ENCODE assay signal across 19 cellular contexts in genomic region chr3:62095756-62096155, GRCh38.
DNase-seq lines count a peak whose midpoint lies in the region; ATAC-seq and TF ChIP-seq lines count a peak whose summit lies in the region.
"Had no signal": no experiment of that assay in that cellular context is flagged by ENCODE, and none has a peak within 500 bp of the region (broad histone marks: within the 10 kb centered on the region; RNA-seq: fewer than 3 reads in every experiment).

No MANE protein-coding gene starts in this region.

- peaks cover 10% of the 10 kb centered on the region for H3K4me1 Mint-ChIP-seq in glutamatergic neuron (ENCODE audit: low read depth, unreplicated experiment)
- H3K4me1 Mint-ChIP-seq: B cell had no signal

- H3K27ac ChIP-seq in heart right ventricle (peak overlapping the region in 8 of 10 donors; percentile 2 to 84 (median 50)), tibial artery (peak overlapping the region; percentile 64 to 79)
- H3K27ac ChIP-seq: Peyer's patch had no signal

- DNase-seq in heart right ventricle (no peak), cardiac septum (ENCODE audit: low spot score) (no peak), RPMI7951 (ENCODE audit: low read depth) (peak; percentile 26), glutamatergic neuron (no peak), tibial artery (no peak), head of caudate nucleus (no peak), DMS53 (lab: John Stamatoyannopoulos, UW) (no peak)
- DNase-seq: 8988T; DND-41; H7; NCI-H1417 treated with DMSO at 0.1 percent for 48 hours; NCI-H187 treated with DMSO at 0.1 percent for 48 hours; NCI-H446 treated with DMSO at 0.1 percent for 48 hours; NCI-H748 treated with DMSO at 0.1 percent for 48 hours; NK-92 treated with Interleukin-12 subunit alpha and Interleukin-12 subunit beta, amount 100 ng/mL, for 24 hours; Peyer's patch; SHP77 had no signal

- no peaks in the 10 kb centered on the region for H3K9me3 Mint-ChIP-seq in glutamatergic neuron (ENCODE audit: unreplicated experiment)

- no peaks in the 10 kb centered on the region for H3K36me3 Mint-ChIP-seq in glutamatergic neuron (ENCODE audit: unreplicated experiment)

- peaks cover 1% of the 10 kb centered on the region for H3K27me3 Mint-ChIP-seq in glutamatergic neuron (ENCODE audit: unreplicated experiment)
- H3K27me3 Mint-ChIP-seq: B cell had no signal

- 52 to 67% methylated on average over 2 of the region's 2 CpGs for WGBS in heart right ventricle, 2 donors

- ATAC-seq in heart right ventricle (no peak), HG02588 (IDR thresholded peaks at IDR 0.05; ENCODE audit: unreplicated experiment) (no peak)

- peak overlapping the region; percentile 34 for H3K27ac Mint-ChIP-seq in glutamatergic neuron (ENCODE audit: unreplicated experiment)
- H3K27ac Mint-ChIP-seq: B cell had no signal

- H3K4me3 ChIP-seq in heart right ventricle (no peak overlapping the region), tibial artery (no peak overlapping the region)
- H3K4me3 ChIP-seq: Peyer's patch had no signal

- H3K36me3 ChIP-seq in heart right ventricle (no peaks in the 10 kb centered on the region), tibial artery (no peaks in the 10 kb centered on the region)
- H3K36me3 ChIP-seq: Peyer's patch had no signal

- no peaks in the 10 kb centered on the region for H3K9me3 ChIP-seq in heart right ventricle
- no peaks in the 10 kb centered on the region for H3K9me3 ChIP-seq in tibial artery
- H3K9me3 ChIP-seq: Peyer's patch had no signal

- H3K4me1 ChIP-seq in heart right ventricle (peaks cover 0 to 60% (median 26%) of the 10 kb centered on the region in 9 donors), tibial artery (peaks cover 0 to 58% (median 18%) of the 10 kb centered on the region in 4 donors)
- H3K4me1 ChIP-seq: Peyer's patch had no signal

- H3K27me3 ChIP-seq in heart right ventricle (no peaks in the 10 kb centered on the region), tibial artery (no peaks in the 10 kb centered on the region)
- H3K27me3 ChIP-seq: Peyer's patch had no signal

- intact Hi-C loops in heart right ventricle (cut with DNase I) (loop anchor here in 1 of 10 donors (5.0 kb wide), 1 partner anchor 67 kb away; no protein-coding TSS in a partner anchor), cardiac septum (cut with DNase I) (no loop called here), tibial artery (cut with DNase I; ENCODE audit: low total_unique reads) (no loop called here), head of caudate nucleus (cut with DNase I) (no loop called here)

- no peak overlapping the region for H3K4me3 Mint-ChIP-seq in glutamatergic neuron (ENCODE audit: unreplicated experiment)
- H3K4me3 Mint-ChIP-seq: B cell had no signal

- TF ChIP-seq CTCF in heart right ventricle (IDR thresholded peaks at IDR 0.05) (no peak), glutamatergic neuron (IDR thresholded peaks at IDR 0.05; ENCODE audit: partially characterized antibody, unreplicated experiment) (no peak), tibial artery (IDR thresholded peaks at IDR 0.05) (no peak)
